In the genomic region with DNA sequence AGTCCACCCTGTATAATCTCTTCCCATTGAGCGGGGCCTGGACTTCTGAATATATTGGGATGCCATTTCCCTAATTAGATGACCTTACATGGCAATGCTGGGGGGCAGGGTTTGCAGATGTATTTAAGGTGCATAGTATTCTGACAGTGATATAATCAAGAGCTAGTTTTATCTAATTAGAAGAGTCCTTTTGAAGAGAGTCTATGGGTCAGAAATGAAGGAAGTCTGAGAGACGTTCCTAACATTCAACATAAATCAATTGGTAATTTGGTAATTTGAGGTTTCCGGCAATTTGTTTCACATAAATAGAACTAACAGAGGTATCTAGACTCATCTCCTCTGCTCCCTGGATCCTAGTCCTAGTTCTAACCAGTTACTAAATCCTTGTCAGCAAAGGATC, we compare ENCODE assay signal across 34 cellular contexts.
"Had no signal": no experiment of that assay in that cellular context is flagged by ENCODE, and none has a peak within 500 bp of the region (broad histone marks: within the 10 kb centered on the region; RNA-seq: fewer than 3 reads in every experiment).

No MANE protein-coding gene starts in this region.

- H3K9me3 Mint-ChIP-seq: activated CD4-positive, alpha-beta memory T cell treated with anti-CD3 and anti-CD28 coated beads for 36 hours; activated naive CD4-positive, alpha-beta T cell treated with anti-CD3 and anti-CD28 coated beads, Interleukin-2, amount 10 ng/mL, durations not matched to agents 7 days and 5 days; activated naive CD8-positive, alpha-beta T cell treated with anti-CD3 and anti-CD28 coated beads, Interleukin-2, amount 50 U/mL, for 24 hours had no signal

- H3K27ac ChIP-seq: SJCRH30, VCaP had no signal

- ATAC-seq: activated CD8-positive, alpha-beta memory T cell treated with anti-CD3 and anti-CD28 coated beads, Interleukin-2, amount 10 ng/mL, durations not matched to agents 7 days and 5 days; activated naive CD8-positive, alpha-beta T cell treated with anti-CD3 and anti-CD28 coated beads, Interleukin-2, amount 50 U/mL, for 24 hours; Panc1 had no signal

- H3K4me3 Mint-ChIP-seq: activated B cell treated with CpG ODN at 0.5 μM for 24 hours; activated CD4-positive, alpha-beta memory T cell treated with anti-CD3 and anti-CD28 coated beads for 36 hours; activated CD8-positive, alpha-beta memory T cell treated with anti-CD3 and anti-CD28 coated beads, Interleukin-2, amount 10 ng/mL, durations not matched to agents 7 days and 5 days; activated naive CD4-positive, alpha-beta T cell treated with anti-CD3 and anti-CD28 coated beads, Interleukin-2, amount 10 ng/mL, durations not matched to agents 7 days and 5 days; activated naive CD8-positive, alpha-beta T cell; activated naive CD8-positive, alpha-beta T cell treated with anti-CD3 and anti-CD28 coated beads, Interleukin-2, amount 50 U/mL, for 24 hours; brain had no signal

- H3K27me3 Mint-ChIP-seq: activated CD4-positive, alpha-beta memory T cell treated with anti-CD3 and anti-CD28 coated beads for 36 hours; activated naive CD8-positive, alpha-beta T cell; activated naive CD8-positive, alpha-beta T cell treated with anti-CD3 and anti-CD28 coated beads, Interleukin-2, amount 50 U/mL, for 24 hours; brain had no signal

- H3K27me3 ChIP-seq: SJCRH30 had no signal

- FAIRE-seq: bronchial epithelial cell had no signal

- H3K4me1 Mint-ChIP-seq: activated B cell treated with CpG ODN at 0.5 μM for 24 hours; activated CD8-positive, alpha-beta memory T cell treated with anti-CD3 and anti-CD28 coated beads, Interleukin-2, amount 10 ng/mL, durations not matched to agents 7 days and 5 days; activated naive CD8-positive, alpha-beta T cell treated with anti-CD3 and anti-CD28 coated beads, Interleukin-2, amount 50 U/mL, for 24 hours; brain had no signal

- DNase-seq: activated B cell treated with CpG ODN at 0.5 μM for 24 hours; activated CD4-positive, alpha-beta memory T cell treated with anti-CD3 and anti-CD28 coated beads for 36 hours; activated CD4-positive, alpha-beta T cell treated with anti-CD3 and anti-CD28 coated beads for 4 hours; activated CD4-positive, alpha-beta T cell treated with anti-CD3 and anti-CD28 coated beads, Interleukin-2, amount 50 U/mL, for 1 hour; activated CD4-positive, CD25-positive, alpha-beta regulatory T cell treated with anti-CD3 and anti-CD28 coated beads, Interleukin-2, amount 50 U/mL, for 72 hours; activated CD8-positive, alpha-beta memory T cell treated with anti-CD3 and anti-CD28 coated beads for 24 hours; activated CD8-positive, alpha-beta memory T cell treated with anti-CD3 and anti-CD28 coated beads, Interleukin-2, amount 10 ng/mL, durations not matched to agents 7 days and 5 days; activated CD8-positive, alpha-beta memory T cell treated with anti-CD3 and anti-CD28 coated beads, Interleukin-2, amount 50 U/mL, for 48 hours; activated effector memory CD4-positive, alpha-beta T cell treated with Interleukin-2 at 50 U/mL for 16 hours; activated naive CD4-positive, alpha-beta T cell treated with anti-CD3 and anti-CD28 coated beads, Interleukin-2, amount 10 ng/mL, durations not matched to agents 7 days and 5 days; activated naive CD8-positive, alpha-beta T cell treated with anti-CD3 and anti-CD28 coated beads, Interleukin-2, amount 50 U/mL, for 24 hours; activated T-cell treated with anti-CD3 and anti-CD28 coated beads, Interleukin-2, amount 50 U/mL, for 48 hours; anterior cingulate cortex; central memory CD4-positive, alpha-beta T cell; Kasumi-1; KG1; MM.1S; NCI-H1092; NCI-H1436 treated with DMSO at 0.1 percent for 48 hours; NCI-H1694 treated with DMSO at 0.1 percent for 48 hours; NCI-H2029; NCI-H345; NCI-H524 treated with DMSO at 0.1 percent for 48 hours; SHP77; SJCRH30; SW 1271; T-helper 1 cell; T-helper 2 cell; T-helper 9 cell had no signal

- H3K4me1 ChIP-seq: SJCRH30 had no signal

- H3K36me3 Mint-ChIP-seq: activated CD4-positive, alpha-beta memory T cell treated with anti-CD3 and anti-CD28 coated beads for 36 hours; activated CD8-positive, alpha-beta memory T cell treated with anti-CD3 and anti-CD28 coated beads, Interleukin-2, amount 10 ng/mL, durations not matched to agents 7 days and 5 days; activated naive CD4-positive, alpha-beta T cell treated with anti-CD3 and anti-CD28 coated beads, Interleukin-2, amount 10 ng/mL, durations not matched to agents 7 days and 5 days; activated naive CD8-positive, alpha-beta T cell; brain had no signal

- H3K36me3 ChIP-seq: SJCRH30 had no signal

- H3K27ac Mint-ChIP-seq: activated B cell treated with CpG ODN at 0.5 μM for 24 hours; activated CD4-positive, alpha-beta memory T cell treated with anti-CD3 and anti-CD28 coated beads for 36 hours; activated CD8-positive, alpha-beta memory T cell treated with anti-CD3 and anti-CD28 coated beads, Interleukin-2, amount 10 ng/mL, durations not matched to agents 7 days and 5 days; activated naive CD4-positive, alpha-beta T cell treated with anti-CD3 and anti-CD28 coated beads, Interleukin-2, amount 10 ng/mL, durations not matched to agents 7 days and 5 days; activated naive CD8-positive, alpha-beta T cell; activated naive CD8-positive, alpha-beta T cell treated with anti-CD3 and anti-CD28 coated beads, Interleukin-2, amount 50 U/mL, for 24 hours; brain had no signal

- H3K4me3 ChIP-seq: SJCRH30 had no signal

- H3K9me3 ChIP-seq: SJCRH30 had no signal
